Comparison of ENCODE assay signal across 8 cellular contexts in genomic region chr6:87590417-87590880, GRCh38. TPM values are rescaled to one million over a fixed set of nuclear protein-coding genes. Genes with fewer than 3 reads are reported as not detected.
DNase-seq lines count a peak whose midpoint lies in the region; ATAC-seq, FAIRE-seq and TF ChIP-seq lines count a peak whose summit lies in the region.

No MANE protein-coding gene starts in this region.

- H2AFZ ChIP-seq in keratinocyte (ENCODE audit: control insufficient read depth, low read length), result peak overlapping the region; percentile 100

- DNase-seq in T-helper 1 cell (no peak), keratinocyte (ENCODE audit: low read depth, low spot score) (no peak), substantia nigra (lab: John Stamatoyannopoulos, UW) (no peak), SHP77 treated with DMSO at 0.1 percent for 48 hours (lab: John Stamatoyannopoulos, UW) (no peak)
- DNase-seq in activated naive CD8-positive, alpha-beta T cell treated with anti-CD3 and anti-CD28 coated beads for 36 hours, result no peak

- no peaks in the 10 kb centered on the region for H4K20me1 ChIP-seq in keratinocyte (ENCODE audit: control insufficient read depth, extremely low read depth, insufficient read depth, low read length)

- no peaks in the 10 kb centered on the region for H3K9me3 ChIP-seq in keratinocyte (ENCODE audit: control insufficient read depth, low read depth, low read length)

- H3K27ac Mint-ChIP-seq in T-helper 1 cell treated with Interleukin-12 subunit alpha and Interleukin-12 subunit beta and Interleukin-4 antibody, amounts not matched to agents 30 μg/mL and 1 μg/mL, for 36 hours, result peak overlapping the region; percentile 84
- peak overlapping the region; percentile 82 for H3K27ac Mint-ChIP-seq in activated naive CD8-positive, alpha-beta T cell treated with anti-CD3 and anti-CD28 coated beads for 36 hours

- peak overlapping the region; percentile 90 for H3K4me3 Mint-ChIP-seq in T-helper 1 cell treated with Interleukin-12 subunit alpha and Interleukin-12 subunit beta and Interleukin-4 antibody, amounts not matched to agents 30 μg/mL and 1 μg/mL, for 36 hours
- H3K4me3 Mint-ChIP-seq in activated naive CD8-positive, alpha-beta T cell treated with anti-CD3 and anti-CD28 coated beads for 36 hours, result peak overlapping the region; percentile 95

- H3K4me2 ChIP-seq in keratinocyte (ENCODE audit: control insufficient read depth, extremely low read depth, insufficient read depth, low read depth, low read length), result peak overlapping the region; percentile 88

- H3K4me3 ChIP-seq in keratinocyte (ENCODE audit: control insufficient read depth in 2 of 3, extremely low read depth in 1 of 3, insufficient read depth in 2 of 3, low read depth in 1 of 3, low read length in 3 of 3), result peak overlapping the region; percentile 98 to 99 (median 99)

- dilution Hi-C loops in keratinocyte (cut with MboI; ENCODE audit: extremely low pct_ligation_motif_present, low sequenced_read_pairs), result no loop called here

- H3K4me1 Mint-ChIP-seq in T-helper 1 cell treated with Interleukin-12 subunit alpha and Interleukin-12 subunit beta and Interleukin-4 antibody, amounts not matched to agents 30 μg/mL and 1 μg/mL, for 36 hours (ENCODE audit: low read depth), result peaks cover 45% of the 10 kb centered on the region
- peaks cover 36% of the 10 kb centered on the region for H3K4me1 Mint-ChIP-seq in activated naive CD8-positive, alpha-beta T cell treated with anti-CD3 and anti-CD28 coated beads for 36 hours

- FAIRE-seq in keratinocyte (lab: Jason Lieb, UNC), result no peak

- peaks cover 10% of the 10 kb centered on the region for H3K4me1 ChIP-seq in keratinocyte (ENCODE audit: control insufficient read depth, extremely low read depth, insufficient read depth, low read length)

- peak overlapping the region; percentile 92 for H3K9ac ChIP-seq in keratinocyte (ENCODE audit: control insufficient read depth, extremely low read depth, insufficient read depth, low read length)

- ATAC-seq in HG03025 (IDR thresholded peaks at IDR 0.05; ENCODE audit: low FRiP score, unreplicated experiment) (no peak), GM21423 (IDR thresholded peaks at IDR 0.05; ENCODE audit: unreplicated experiment) (no peak)

- no peaks in the 10 kb centered on the region for H3K27me3 Mint-ChIP-seq in T-helper 1 cell treated with Interleukin-12 subunit alpha and Interleukin-12 subunit beta and Interleukin-4 antibody, amounts not matched to agents 30 μg/mL and 1 μg/mL, for 36 hours (ENCODE audit: low read depth)
- no peaks in the 10 kb centered on the region for H3K27me3 Mint-ChIP-seq in activated naive CD8-positive, alpha-beta T cell treated with anti-CD3 and anti-CD28 coated beads for 36 hours

- H3K36me3 Mint-ChIP-seq in T-helper 1 cell treated with Interleukin-12 subunit alpha and Interleukin-12 subunit beta and Interleukin-4 antibody, amounts not matched to agents 30 μg/mL and 1 μg/mL, for 36 hours (ENCODE audit: low read depth), result peaks cover 22% of the 10 kb centered on the region
- peaks cover 41% of the 10 kb centered on the region for H3K36me3 Mint-ChIP-seq in activated naive CD8-positive, alpha-beta T cell treated with anti-CD3 and anti-CD28 coated beads for 36 hours

- no peaks in the 10 kb centered on the region for H3K9me1 ChIP-seq in keratinocyte (ENCODE audit: control insufficient read depth, extremely low read depth, insufficient read depth, low read length)

- H3K27me3 ChIP-seq in keratinocyte (ENCODE audit: control insufficient read depth, extremely low read depth, insufficient read depth, low read length), result no peaks in the 10 kb centered on the region

- peak overlapping the region; percentile 85 for H3K27ac ChIP-seq in keratinocyte (ENCODE audit: control insufficient read depth, insufficient read depth, low read length)
- peak overlapping the region; percentile 64 for H3K27ac ChIP-seq in substantia nigra (ENCODE audit: low read depth, low read length, poor library complexity, severe bottlenecking)

- no peak for TF ChIP-seq CTCF in keratinocyte (optimal IDR thresholded peaks at IDR 0.05 in 1 of 3, IDR thresholded peaks at IDR 0.05 in 1 of 3, conservative IDR thresholded peaks at IDR 0.05 in 1 of 3; ENCODE audit: extremely low read depth in 1 of 3, insufficient read depth in 2 of 3, low read length in 3 of 3)

- H3K36me3 ChIP-seq in keratinocyte (ENCODE audit: control insufficient read depth in 2 of 2, extremely low read depth in 1 of 2, insufficient read depth in 2 of 2, low read length in 2 of 2), result peaks cover 1 to 3% of the 10 kb centered on the region in 2 experiments

- no peaks in the 10 kb centered on the region for H3K9me3 Mint-ChIP-seq in T-helper 1 cell treated with Interleukin-12 subunit alpha and Interleukin-12 subunit beta and Interleukin-4 antibody, amounts not matched to agents 30 μg/mL and 1 μg/mL, for 36 hours
- no peaks in the 10 kb centered on the region for H3K9me3 Mint-ChIP-seq in activated naive CD8-positive, alpha-beta T cell treated with anti-CD3 and anti-CD28 coated beads for 36 hours

- H3K79me2 ChIP-seq in keratinocyte (ENCODE audit: control insufficient read depth, insufficient read depth, low read length), result peaks cover 68% of the 10 kb centered on the region

RNA-seq across cellular contexts. Expression of gene ORC3, which starts 0.5 kb away (rescaled TPM):
- 10 to 100 TPM; 35.4 to 37.4 TPM for total RNA-seq in activated naive CD8-positive, alpha-beta T cell treated with anti-CD3 and anti-CD28 coated beads for 36 hours
- polyA plus RNA-seq in keratinocyte, result 23.1 to 37.4 TPM (median 23.7 TPM) in 3 replicates
- 34.0 TPM for polyA plus RNA-seq in keratinocyte (2011; ENCODE audit: low read depth)
- 17.7 and 40.1 TPM in 2 replicates for polyA plus RNA-seq in keratinocyte (2011; cell fraction: cytosol; rRNA removed)
- polyA plus RNA-seq in keratinocyte (2011; cell fraction: nucleus; rRNA removed), result 25.6 and 30.7 TPM in 2 replicates
- 10.7 and 16.0 TPM in 2 replicates for polyA plus RNA-seq in keratinocyte (2012; ENCODE audit: low replicate concordance)
- polyA minus RNA-seq in keratinocyte, result 3.7 to 27.1 TPM (median 16.1 TPM) in 3 replicates
- polyA minus RNA-seq in keratinocyte (2011; cell fraction: cytosol; rRNA and poly(A)+ RNA removed), result 10.0 TPM
- 13.5 and 20.6 TPM in 2 replicates for polyA minus RNA-seq in keratinocyte (2011; cell fraction: nucleus; rRNA and poly(A)+ RNA removed)

RNA-seq across cellular contexts. Expression of gene RARS2, which starts 0.7 kb away (rescaled TPM):
- total RNA-seq in activated naive CD8-positive, alpha-beta T cell treated with anti-CD3 and anti-CD28 coated beads for 36 hours, result 10 to 100 TPM; 19.5 to 21.8 TPM
- polyA plus RNA-seq in keratinocyte, result 12.0 to 20.3 TPM (median 16.5 TPM) in 3 replicates
- polyA plus RNA-seq in keratinocyte (2011; ENCODE audit: low read depth), result 103 TPM
- 11.6 and 16.8 TPM in 2 replicates for polyA plus RNA-seq in keratinocyte (2011; cell fraction: cytosol; rRNA removed)
- polyA plus RNA-seq in keratinocyte (2011; cell fraction: nucleus; rRNA removed), result 13.3 and 17.5 TPM in 2 replicates
- 21.5 and 27.3 TPM in 2 replicates for polyA plus RNA-seq in keratinocyte (2012; ENCODE audit: low replicate concordance)
- 2.9 to 10.2 TPM (median 9.2 TPM) in 3 replicates for polyA minus RNA-seq in keratinocyte
- polyA minus RNA-seq in keratinocyte (2011; cell fraction: cytosol; rRNA and poly(A)+ RNA removed), result 8.2 TPM
- polyA minus RNA-seq in keratinocyte (2011; cell fraction: nucleus; rRNA and poly(A)+ RNA removed), result 12.9 and 14.6 TPM in 2 replicates
